In genomic region chr9:31153250-31153840, GRCh38 we compare ENCODE assay signal across 15 cellular contexts.
DNase-seq lines count a peak whose midpoint lies in the region; ATAC-seq and TF ChIP-seq lines count a peak whose summit lies in the region.
"Had no signal": no experiment of that assay in that cellular context is flagged by ENCODE, and none has a peak within 500 bp of the region (broad histone marks: within the 10 kb centered on the region; RNA-seq: fewer than 3 reads in every experiment).

No MANE protein-coding gene starts in this region.

- ATAC-seq in GM19043 (IDR thresholded peaks at IDR 0.05; ENCODE audit: low read depth, unreplicated experiment) (peak; percentile 94), HG02852 (IDR thresholded peaks at IDR 0.05; ENCODE audit: unreplicated experiment) (peak; percentile 96), memory B cell (ENCODE audit: low read depth) (no peak), natural killer cell (no peak)
- ATAC-seq: HCT116 had no signal

- H3K4me3 Mint-ChIP-seq in memory B cell (no peak overlapping the region), natural killer cell (no peak overlapping the region)
- H3K4me3 Mint-ChIP-seq: activated naive CD4-positive, alpha-beta T cell treated with anti-CD3 and anti-CD28 coated beads for 36 hours had no signal

- H3K4me1 Mint-ChIP-seq in memory B cell (no peaks in the 10 kb centered on the region), natural killer cell (no peaks in the 10 kb centered on the region)

- intact Hi-C loops in natural killer cell (cut with micrococcal nuclease), result no loop called here

- H3K9me3 Mint-ChIP-seq in memory B cell (no peaks in the 10 kb centered on the region), natural killer cell (peaks cover 3 to 9% of the 10 kb centered on the region in 2 donors)

- H3K27me3 Mint-ChIP-seq in memory B cell, result no peaks in the 10 kb centered on the region
- no peaks in the 10 kb centered on the region for H3K27me3 Mint-ChIP-seq in natural killer cell (ENCODE audit: low read depth in 2 of 2)

- H3K27ac ChIP-seq in RWPE1, result no peak overlapping the region
- H3K27ac ChIP-seq: parathyroid adenoma, thoracic aorta had no signal

- H3K36me3 Mint-ChIP-seq in memory B cell (no peaks in the 10 kb centered on the region), natural killer cell (no peaks in the 10 kb centered on the region)

- no peak for TF ChIP-seq CTCF in RWPE1 (conservative IDR thresholded peaks at IDR 0.05; ENCODE audit: low read depth)
- no peak for TF ChIP-seq CTCF in natural killer cell (IDR thresholded peaks at IDR 0.05)

- CTCF ChIA-PET in RWPE1 (lab: Yijun Ruan, JAX), result interaction anchor here (0.6 kb wide), 1 partner anchor 159 kb away, joined by 3 read pairs; no protein-coding TSS in a partner anchor

- DNase-seq in M059J (ENCODE audit: low read depth), result peak; percentile 5
- DNase-seq in memory B cell (ENCODE audit: low spot score in 2 of 2), result no peak
- no peak for DNase-seq in RWPE1 (ENCODE audit: low spot score)
- DNase-seq in stimulated activated naive CD4-positive, alpha-beta T cell (lab: John Stamatoyannopoulos, UW), result no peak
- DNase-seq in AG20443 (ENCODE audit: low spot score), result no peak
- no peak for DNase-seq in natural killer cell
- DNase-seq: activated CD4-positive, CD25-positive, alpha-beta regulatory T cell treated with anti-CD3 and anti-CD28 coated beads, Interleukin-2, amount 50 U/mL, for 72 hours; activated naive CD4-positive, alpha-beta T cell treated with anti-CD3 and anti-CD28 coated beads for 36 hours; cortex of kidney; stimulated activated CD4-positive, alpha-beta T cell treated with anti-CD3 and anti-CD28 coated beads, Interleukin-4, amount 100 ng/mL, for 4 hours had no signal

- POLR2A ChIA-PET in RWPE1 (lab: Yijun Ruan, JAX; ENCODE audit: low non-redundant PET), result no interaction called here

- H3K27ac Mint-ChIP-seq in memory B cell, result peak overlapping the region; percentile 62
- H3K27ac Mint-ChIP-seq in natural killer cell, result no peak overlapping the region
- H3K27ac Mint-ChIP-seq: activated naive CD4-positive, alpha-beta T cell treated with anti-CD3 and anti-CD28 coated beads for 36 hours had no signal

Comparison
In these comparisons a context has a peak if more than half of its experiments do, and no peak if none do; other contexts are left out.
1. ATAC-seq: peak in GM19043 (single experiment) and HG02852 (single experiment); none in memory B cell (single experiment) and natural killer cell (0 of 3).